ENCODE assay signal across 2 cellular contexts in genomic region chr5:173053041-173053440, GRCh38.
TF ChIP-seq lines count a peak whose summit lies in the region.

No MANE protein-coding gene starts in this region.

TF ChIP-seq in SK-N-SH, 30 proteins besides CTCF, POLR2A, EP300 and RAD21 (continued from another document):
- TF ChIP-seq TAF1 (IDR thresholded peaks at IDR 0.05; ENCODE audit: borderline replicate concordance, low read depth, low read length) (no peak), NRF1 (IDR thresholded peaks at IDR 0.05; ENCODE audit: low read depth, low read length) (no peak), ELF1 (IDR thresholded peaks at IDR 0.05) (no peak)

TF ChIP-seq in SK-N-SH treated with all-trans-retinoic acid at 6 μM for 48 hours, 23 proteins besides CTCF, POLR2A, EP300 and RAD21 (continued from another document):
- TF ChIP-seq ZFP30 (CRISPR knock-in tag; IDR thresholded peaks at IDR 0.05), result no peak
- TF ChIP-seq, protein P1, sequence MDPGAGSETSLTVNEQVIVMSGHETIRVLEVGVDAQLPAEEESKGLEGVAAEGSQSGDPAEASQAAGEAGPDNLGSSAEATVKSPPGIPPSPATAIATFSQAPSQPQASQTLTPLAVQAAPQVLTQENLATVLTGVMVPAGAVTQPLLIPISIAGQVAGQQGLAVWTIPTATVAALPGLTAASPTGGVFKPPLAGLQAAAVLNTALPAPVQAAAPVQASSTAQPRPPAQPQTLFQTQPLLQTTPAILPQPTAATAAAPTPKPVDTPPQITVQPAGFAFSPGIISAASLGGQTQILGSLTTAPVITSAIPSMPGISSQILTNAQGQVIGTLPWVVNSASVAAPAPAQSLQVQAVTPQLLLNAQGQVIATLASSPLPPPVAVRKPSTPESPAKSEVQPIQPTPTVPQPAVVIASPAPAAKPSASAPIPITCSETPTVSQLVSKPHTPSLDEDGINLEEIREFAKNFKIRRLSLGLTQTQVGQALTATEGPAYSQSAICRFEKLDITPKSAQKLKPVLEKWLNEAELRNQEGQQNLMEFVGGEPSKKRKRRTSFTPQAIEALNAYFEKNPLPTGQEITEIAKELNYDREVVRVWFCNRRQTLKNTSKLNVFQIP (CRISPR knock-in tag; IDR thresholded peaks at IDR 0.05; ENCODE audit: borderline replicate concordance, low read depth), result no peak
- TF ChIP-seq PPARA (CRISPR knock-in tag; IDR thresholded peaks at IDR 0.05; ENCODE audit: borderline replicate concordance), result no peak
- no peak for TF ChIP-seq OSR1 (CRISPR knock-in tag; IDR thresholded peaks at IDR 0.05)
- TF ChIP-seq ZFP3 (CRISPR knock-in tag; IDR thresholded peaks at IDR 0.05), result no peak
- no peak for TF ChIP-seq ZC3H10 (CRISPR knock-in tag; IDR thresholded peaks at IDR 0.05)
- TF ChIP-seq, protein P2, sequence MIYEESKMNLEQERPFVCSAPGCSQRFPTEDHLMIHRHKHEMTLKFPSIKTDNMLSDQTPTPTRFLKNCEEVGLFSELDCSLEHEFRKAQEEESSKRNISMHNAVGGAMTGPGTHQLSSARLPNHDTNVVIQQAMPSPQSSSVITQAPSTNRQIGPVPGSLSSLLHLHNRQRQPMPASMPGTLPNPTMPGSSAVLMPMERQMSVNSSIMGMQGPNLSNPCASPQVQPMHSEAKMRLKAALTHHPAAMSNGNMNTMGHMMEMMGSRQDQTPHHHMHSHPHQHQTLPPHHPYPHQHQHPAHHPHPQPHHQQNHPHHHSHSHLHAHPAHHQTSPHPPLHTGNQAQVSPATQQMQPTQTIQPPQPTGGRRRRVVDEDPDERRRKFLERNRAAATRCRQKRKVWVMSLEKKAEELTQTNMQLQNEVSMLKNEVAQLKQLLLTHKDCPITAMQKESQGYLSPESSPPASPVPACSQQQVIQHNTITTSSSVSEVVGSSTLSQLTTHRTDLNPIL (CRISPR knock-in tag; IDR thresholded peaks at IDR 0.05; ENCODE audit: low read depth), result no peak
- no peak for TF ChIP-seq ISL1 (CRISPR knock-in tag; IDR thresholded peaks at IDR 0.05)
- TF ChIP-seq TOX (CRISPR knock-in tag; IDR thresholded peaks at IDR 0.05; ENCODE audit: borderline replicate concordance), result no peak
- no peak for TF ChIP-seq SNAI2 (CRISPR knock-in tag; IDR thresholded peaks at IDR 0.05)
- TF ChIP-seq TCF4 (CRISPR knock-in tag; IDR thresholded peaks at IDR 0.05; ENCODE audit: borderline replicate concordance), result no peak
- TF ChIP-seq ZNF70 (CRISPR knock-in tag; IDR thresholded peaks at IDR 0.05), result no peak
- TF ChIP-seq, protein P3, sequence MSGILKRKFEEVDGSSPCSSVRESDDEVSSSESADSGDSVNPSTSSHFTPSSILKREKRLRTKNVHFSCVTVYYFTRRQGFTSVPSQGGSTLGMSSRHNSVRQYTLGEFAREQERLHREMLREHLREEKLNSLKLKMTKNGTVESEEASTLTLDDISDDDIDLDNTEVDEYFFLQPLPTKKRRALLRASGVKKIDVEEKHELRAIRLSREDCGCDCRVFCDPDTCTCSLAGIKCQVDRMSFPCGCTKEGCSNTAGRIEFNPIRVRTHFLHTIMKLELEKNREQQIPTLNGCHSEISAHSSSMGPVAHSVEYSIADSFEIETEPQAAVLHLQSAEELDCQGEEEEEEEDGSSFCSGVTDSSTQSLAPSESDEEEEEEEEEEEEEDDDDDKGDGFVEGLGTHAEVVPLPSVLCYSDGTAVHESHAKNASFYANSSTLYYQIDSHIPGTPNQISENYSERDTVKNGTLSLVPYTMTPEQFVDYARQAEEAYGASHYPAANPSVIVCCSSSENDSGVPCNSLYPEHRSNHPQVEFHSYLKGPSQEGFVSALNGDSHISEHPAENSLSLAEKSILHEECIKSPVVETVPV (CRISPR knock-in tag; IDR thresholded peaks at IDR 0.05), result no peak
- no peak for TF ChIP-seq GLIS3 (CRISPR knock-in tag; IDR thresholded peaks at IDR 0.05)
